Comparison of ENCODE assay signal across 8 cellular contexts in the genomic region with DNA sequence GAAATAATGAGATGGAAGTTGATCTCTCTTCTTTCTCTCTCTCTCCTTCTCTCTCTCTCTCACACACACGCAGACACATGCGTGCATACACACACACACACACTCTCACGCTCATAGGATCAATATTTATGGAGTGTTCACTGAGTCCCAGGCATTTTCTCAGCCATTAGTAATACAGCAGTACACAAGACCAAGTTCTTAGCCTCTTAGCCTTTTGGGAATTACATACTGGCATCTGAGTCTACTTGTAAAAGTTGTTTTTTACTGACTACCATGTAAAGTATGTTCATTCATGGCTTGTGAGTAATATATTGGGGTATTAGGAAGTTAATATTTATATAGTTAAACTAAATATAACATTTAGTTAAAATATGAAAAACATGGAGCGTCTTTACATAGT.
DNase-seq lines count a peak whose midpoint lies in the region; TF ChIP-seq lines count a peak whose summit lies in the region.
"Not testable (repeated sequence)": the region's sequence is repeated elsewhere in the genome, so short reads cannot be mapped to it uniquely, and the experiment has no call there.

No MANE protein-coding gene starts in this region.

- DNase-seq in EL (peak; percentile 6), LHCN-M2 (ENCODE audit: low read depth) (peak; percentile 9), brain microvascular endothelial cell (peak; percentile 44), fibroblast of mammary gland (ENCODE audit: low read depth) (peak; percentile 64), islet precursor cell (peak; percentile 28), stromal cell of bone marrow (ENCODE audit: low read depth) (peak; percentile 47)
- not testable (repeated sequence) for DNase-seq in osteocyte (ENCODE audit: extremely low spot score, unreplicated experiment)

- H3K36me3 ChIP-seq in ACC112 (ENCODE audit: insufficient read depth, low read length); brain microvascular endothelial cell (replicated peaks): not testable (repeated sequence)

- peak overlapping the region; percentile 60 for H3K27ac Mint-ChIP-seq in osteocyte (ENCODE audit: unreplicated experiment)

- H3K27ac ChIP-seq in ACC112 (ENCODE audit: low read depth, low read length): peak overlapping the region; percentile 62
- H3K27ac ChIP-seq in brain microvascular endothelial cell: not testable (repeated sequence)

- not testable (repeated sequence) for H3K79me2 ChIP-seq in ACC112 (ENCODE audit: control insufficient read depth, insufficient read depth, low read length, unreplicated experiment)

- in situ Hi-C loops in brain microvascular endothelial cell (cut with HindIII; ENCODE audit: low pct_ligation_motif_present, low sequenced_read_pairs): not testable (repeated sequence)

- not testable (repeated sequence) for H2AFZ ChIP-seq in ACC112 (ENCODE audit: low read length, unreplicated experiment)

- not testable (repeated sequence) for H3K27me3 Mint-ChIP-seq in osteocyte (ENCODE audit: unreplicated experiment)

- H3K4me3 Mint-ChIP-seq in osteocyte (ENCODE audit: unreplicated experiment): not testable (repeated sequence)

- not testable (repeated sequence) for TF ChIP-seq CTCF in brain microvascular endothelial cell (IDR thresholded peaks at IDR 0.05; ENCODE audit: low read depth, low read length, missing control alignments); fibroblast of mammary gland (conservative IDR thresholded peaks at IDR 0.05; ENCODE audit: control insufficient read depth, insufficient read depth, low read depth, low read length); osteocyte (IDR thresholded peaks at IDR 0.05)

- peaks cover 17% of the 10 kb centered on the region for H3K4me1 Mint-ChIP-seq in osteocyte (ENCODE audit: unreplicated experiment)

- not testable (repeated sequence) for H3K27me3 ChIP-seq in ACC112 (ENCODE audit: insufficient read depth, low read length); brain microvascular endothelial cell (replicated peaks)

- H3K4me1 ChIP-seq in ACC112 (ENCODE audit: control insufficient read depth, insufficient read depth, low read length, unreplicated experiment): not testable (repeated sequence)

- not testable (repeated sequence) for H3K4me3 ChIP-seq in ACC112 (ENCODE audit: low read depth, low read length); brain microvascular endothelial cell (ENCODE audit: low read depth, low read length); fibroblast of mammary gland (ENCODE audit: control insufficient read depth, low read depth, low read length)

- not testable (repeated sequence) for H3K9me3 Mint-ChIP-seq in osteocyte (ENCODE audit: unreplicated experiment)

- H3K36me3 Mint-ChIP-seq in osteocyte (ENCODE audit: unreplicated experiment): not testable (repeated sequence)
